ENCODE assay signal across 10 cellular contexts in genomic region chr6:157563611-157564284, GRCh38.
A peak's percentile ranks its signal among the peaks of the same experiment; 100 is the strongest.
DNase-seq lines count a peak whose midpoint lies in the region; ATAC-seq, FAIRE-seq and TF ChIP-seq lines count a peak whose summit lies in the region.
"Had no signal": no experiment of that assay in that cellular context is flagged by ENCODE, and none has a peak within 500 bp of the region (broad histone marks: within the 10 kb centered on the region; RNA-seq: fewer than 3 reads in every experiment).

No MANE protein-coding gene starts in this region.

- intact Hi-C loops in testis (cut with DNase I; ENCODE audit: low total_unique reads) = no loop called here

- TF ChIP-seq POLR2A in GM12891 (IDR thresholded peaks at IDR 0.05; ENCODE audit: low read depth, low read length) = no peak
- no peak for TF ChIP-seq POLR2A in testis (IDR thresholded peaks at IDR 0.05)

- peak overlapping the region; percentile 41 for H3K27ac Mint-ChIP-seq in astrocyte (ENCODE audit: unreplicated experiment)

- H3K4me3 Mint-ChIP-seq in astrocyte (ENCODE audit: unreplicated experiment) = peak overlapping the region; percentile 54

- H3K27me3 ChIP-seq in astrocyte (ENCODE audit: insufficient read depth, low read length) (no peaks in the 10 kb centered on the region), testis (no peaks in the 10 kb centered on the region)
- H3K27me3 ChIP-seq: Peyer's patch had no signal

- H3K4me2 ChIP-seq in astrocyte (ENCODE audit: low read length) = no peak overlapping the region

- no peak overlapping the region for H3K9ac ChIP-seq in astrocyte (ENCODE audit: low read length)

- FAIRE-seq in GM12891 (lab: Jason Lieb, UNC) = peak; percentile 87
- no peak for FAIRE-seq in astrocyte (lab: Jason Lieb, UNC)

- no peaks in the 10 kb centered on the region for H4K20me1 ChIP-seq in astrocyte (ENCODE audit: insufficient read depth, low read length)

- peaks cover 3% of the 10 kb centered on the region for H3K4me1 Mint-ChIP-seq in astrocyte (ENCODE audit: low read depth, unreplicated experiment)

- ATAC-seq in GM19463 (IDR thresholded peaks at IDR 0.05; ENCODE audit: unreplicated experiment) = peak; percentile 71
- peak; percentile 57 for ATAC-seq in HG03097 (IDR thresholded peaks at IDR 0.05; ENCODE audit: low FRiP score, unreplicated experiment)

- H3K9me3 Mint-ChIP-seq in astrocyte (ENCODE audit: unreplicated experiment) = peaks cover 2% of the 10 kb centered on the region

- no peak overlapping the region for H2AFZ ChIP-seq in astrocyte (ENCODE audit: low read depth, low read length)

- H3K79me2 ChIP-seq in astrocyte (ENCODE audit: insufficient read depth, low read length) = no peaks in the 10 kb centered on the region

- no peak overlapping the region for H3K4me3 ChIP-seq in astrocyte (ENCODE audit: insufficient read depth, low read depth, low read length)
- no peak overlapping the region for H3K4me3 ChIP-seq in testis
- H3K4me3 ChIP-seq: Peyer's patch had no signal

- no peaks in the 10 kb centered on the region for H3K9me3 ChIP-seq in astrocyte (ENCODE audit: insufficient read depth, low read depth, low read length)
- H3K9me3 ChIP-seq in testis = no peaks in the 10 kb centered on the region
- H3K9me3 ChIP-seq: Peyer's patch had no signal

- H3K36me3 ChIP-seq in astrocyte (ENCODE audit: insufficient read depth, low read length) (no peaks in the 10 kb centered on the region), testis (ENCODE audit: low read depth, missing control alignments) (no peaks in the 10 kb centered on the region)
- H3K36me3 ChIP-seq: Peyer's patch had no signal

- DNase-seq in GM12891 (ENCODE audit: insufficient read length, low spot score) = peak; percentile 52
- DNase-seq in astrocyte (ENCODE audit: low read depth) = peak; percentile 10
- no peak for DNase-seq in testis
- DNase-seq in stimulated activated CD8-positive, alpha-beta memory T cell treated with anti-CD3 and anti-CD28 coated beads, Interleukin-4, amount 100 ng/mL, for 48 hours = no peak
- no peak for DNase-seq in kidney tubule cell (ENCODE audit: low spot score)
- DNase-seq in ecto neural progenitor cell (ENCODE audit: low spot score) = no peak
- DNase-seq: activated T-cell treated with anti-CD3 and anti-CD28 coated beads for 4 hours had no signal

- no peaks in the 10 kb centered on the region for H3K36me3 Mint-ChIP-seq in astrocyte (ENCODE audit: low read depth, unreplicated experiment)

- WGBS in testis, 2 donors = 88 to 94% methylated on average over 5 to 8 of the region's 8 CpGs

- no peaks in the 10 kb centered on the region for H3K4me1 ChIP-seq in astrocyte (ENCODE audit: insufficient read depth, low read length)
- no peaks in the 10 kb centered on the region for H3K4me1 ChIP-seq in testis

- H3K27ac ChIP-seq in astrocyte (ENCODE audit: low read depth, low read length) (no peak overlapping the region), testis (no peak overlapping the region)

- no peaks in the 10 kb centered on the region for H3K27me3 Mint-ChIP-seq in astrocyte (ENCODE audit: low read depth, unreplicated experiment)

- TF ChIP-seq CTCF in astrocyte (IDR thresholded peaks at IDR 0.05; ENCODE audit: insufficient read depth, low read depth, low read length) (no peak), testis (IDR thresholded peaks at IDR 0.05) (no peak)

TF ChIP-seq in GM12891, 5 proteins besides CTCF, POLR2A, EP300 and RAD21:
- TF ChIP-seq PAX5 (IDR thresholded peaks at IDR 0.05; ENCODE audit: insufficient read depth, low read length, severe bottlenecking) (no peak), POLR2AphosphoS5 (IDR thresholded peaks at IDR 0.05; ENCODE audit: low read depth, low read length) (no peak), TAF1 (IDR thresholded peaks at IDR 0.05; ENCODE audit: low read depth, low read length) (no peak), POU2F2 (IDR thresholded peaks at IDR 0.05; ENCODE audit: low read depth, low read length) (0 out of 2 replicates have a peak, but pooled peaks have one; percentile 40), SPI1 (IDR thresholded peaks at IDR 0.05; ENCODE audit: low read depth, low read length) (0 out of 2 replicates have a peak, but pooled peaks have one; percentile 3)

Comparison
In these comparisons a context has a peak if more than half of its experiments do, and no peak if none do; other contexts are left out.
1. DNase-seq: peak in GM12891 (single experiment) and astrocyte (single experiment); none in testis (single experiment), stimulated activated CD8-positive, alpha-beta memory T cell treated with anti-CD3 and anti-CD28 coated beads, Interleukin-4, amount 100 ng/mL, for 48 hours (single experiment), kidney tubule cell (single experiment) and ecto neural progenitor cell (single experiment).